Comparison of ENCODE assay signal across 8 cellular contexts in genomic region chr13:91601807-91602206, GRCh38.
"Had no signal": no experiment of that assay in that cellular context is flagged by ENCODE, and none has a peak within 500 bp of the region (broad histone marks: within the 10 kb centered on the region; RNA-seq: fewer than 3 reads in every experiment).

No MANE protein-coding gene starts in this region.

- H3K4me3 ChIP-seq: GM12878 had no signal

- FAIRE-seq: G401.6, GM12878, GM12891, GM12892, GM18507, GM19239 had no signal

- ATAC-seq: GM12878 had no signal

- DNase-seq: GDM1, GF-D8 had no signal
